Comparison of ENCODE assay signal across 18 cellular contexts in genomic region chr2:215431778-215432758, GRCh38. TPM values are rescaled to one million over a fixed set of nuclear protein-coding genes. Genes with fewer than 3 reads are reported as not detected.
DNase-seq lines count a peak whose midpoint lies in the region; ATAC-seq and TF ChIP-seq lines count a peak whose summit lies in the region.
"Had no signal": no experiment of that assay in that cellular context is flagged by ENCODE, and none has a peak within 500 bp of the region (broad histone marks: within the 10 kb centered on the region; RNA-seq: fewer than 3 reads in every experiment).

No MANE protein-coding gene starts in this region.

- ATAC-seq in left ventricle myocardium superior = no peak
- no peak for ATAC-seq in GM18520 (IDR thresholded peaks at IDR 0.05; ENCODE audit: unreplicated experiment)
- ATAC-seq: HCT116; naive thymus-derived CD4-positive, alpha-beta T cell; sciatic nerve had no signal

- H3K79me1 ChIP-seq in mesenchymal stem cell (replicated peaks; ENCODE audit: low read length, poor library complexity, severe bottlenecking) = no peaks in the 10 kb centered on the region
- no peaks in the 10 kb centered on the region for H3K79me1 ChIP-seq in H9 (ENCODE audit: insufficient read depth, low read depth, low read length, poor library complexity, severe bottlenecking)

- WGBS in esophagus muscularis mucosa = 61% methylated on average over 7 of the region's 7 CpGs
- 83% methylated on average over 5 of the region's 7 CpGs for WGBS in mesenchymal stem cell
- no CpG with 5 or more reads among the region's 7 CpGs for WGBS in H9 (ENCODE audit: extremely low coverage, insufficient read length, low lambda C conversion rate)

- H2BK12ac ChIP-seq in mesenchymal stem cell (ENCODE audit: low read length in 2 of 2) (peak overlapping the region in 1 of 2 experiments; percentile 42), H9 (ENCODE audit: insufficient read length, low read depth, low read length) (no peak overlapping the region)

- H3K4me1 Mint-ChIP-seq in H9 = peaks cover 13 to 14% of the 10 kb centered on the region in 2 experiments

- H4K91ac ChIP-seq in mesenchymal stem cell (ENCODE audit: low read length) (no peak overlapping the region), H9 (ENCODE audit: insufficient read length, low read depth, low read length) (no peak overlapping the region)

- peaks cover 26% of the 10 kb centered on the region for H3K4me1 ChIP-seq in left ventricle myocardium inferior
- H3K4me1 ChIP-seq in esophagus muscularis mucosa = peaks cover 6 to 70% (median 64%) of the 10 kb centered on the region in 4 donors
- H3K4me1 ChIP-seq in mesenchymal stem cell (ENCODE audit: control insufficient read depth, insufficient read depth, low read depth, low read length) = peaks cover 5% of the 10 kb centered on the region
- H3K4me1 ChIP-seq in H9 (ENCODE audit: insufficient read depth, low read length) = no peaks in the 10 kb centered on the region

- no peak overlapping the region for H4K5ac ChIP-seq in H9 (ENCODE audit: insufficient read length, low read depth, low read length)

- peak overlapping the region; percentile 69 for H3K4me2 ChIP-seq in mesenchymal stem cell (ENCODE audit: low read length, poor library complexity, severe bottlenecking)
- no peak overlapping the region for H3K4me2 ChIP-seq in H9 (ENCODE audit: insufficient read depth, insufficient read length, low read length)

- DNase-seq in left ventricle myocardium inferior (no peak), left ventricle myocardium superior (no peak), esophagus muscularis mucosa (ENCODE audit: extremely low spot score) (no peak), mesenchymal stem cell (no peak), GOT3 (lab: John Stamatoyannopoulos, UW) (no peak), H9 (no peak), DMS53 treated with DMSO at 0.1 percent for 48 hours (lab: John Stamatoyannopoulos, UW; ENCODE audit: unreplicated experiment) (no peak)
- DNase-seq: amniotic stem cell; dorsolateral prefrontal cortex; kidney glomerular epithelial cell; naive thymus-derived CD4-positive, alpha-beta T cell; NCI-H187 treated with DMSO at 0.1 percent for 48 hours; NCI-H748 treated with DMSO at 0.1 percent for 48 hours; stimulated activated naive CD4-positive, alpha-beta T cell had no signal

- H3K4ac ChIP-seq in mesenchymal stem cell (ENCODE audit: low read depth in 1 of 2, low read length in 2 of 2) (peak overlapping the region in 1 of 2 experiments; percentile 67), H9 (ENCODE audit: low read depth, low read length) (no peak overlapping the region)

- no peak for TF ChIP-seq EP300 in esophagus muscularis mucosa (IDR thresholded peaks at IDR 0.05)

- H2BK120ac ChIP-seq in mesenchymal stem cell (ENCODE audit: low read depth, low read length) (no peak overlapping the region), H9 (ENCODE audit: low read depth, low read length, poor library complexity, severe bottlenecking) (no peak overlapping the region)

- peaks cover 18% of the 10 kb centered on the region for H3K27me3 ChIP-seq in left ventricle myocardium inferior (ENCODE audit: low read depth)
- H3K27me3 ChIP-seq in esophagus muscularis mucosa = no peaks in the 10 kb centered on the region
- H3K27me3 ChIP-seq in mesenchymal stem cell (ENCODE audit: control insufficient read depth in 1 of 2, insufficient read depth in 1 of 2, low read length in 2 of 2) = no peaks in the 10 kb centered on the region
- no peaks in the 10 kb centered on the region for H3K27me3 ChIP-seq in H9 (ENCODE audit: insufficient read depth, low read length)

- no peak overlapping the region for H3K23ac ChIP-seq in mesenchymal stem cell (ENCODE audit: low read length in 2 of 2)
- H3K23ac ChIP-seq in H9 (ENCODE audit: insufficient read length, low read depth, low read length) = no peak overlapping the region

- H3K27ac ChIP-seq in left ventricle myocardium inferior (replicated peaks) (no peak overlapping the region), esophagus muscularis mucosa (replicated peaks in 1 of 4) (peak overlapping the region; percentile 87 to 97 (median 96)), mesenchymal stem cell (ENCODE audit: low read length, poor library complexity, severe bottlenecking) (peak overlapping the region; percentile 94), H9 (ENCODE audit: insufficient read length, low read depth, low read length) (no peak overlapping the region)
- H3K27ac ChIP-seq: RWPE1 had no signal

- H2BK15ac ChIP-seq in mesenchymal stem cell (ENCODE audit: low read depth, poor library complexity, severe bottlenecking) (no peak overlapping the region), H9 (ENCODE audit: low read depth, low read length) (no peak overlapping the region)

- no peaks in the 10 kb centered on the region for H4K20me1 ChIP-seq in H9 (ENCODE audit: control insufficient read depth, insufficient read depth, insufficient read length)

- no peak for TF ChIP-seq POLR2A in esophagus muscularis mucosa (IDR thresholded peaks at IDR 0.05; ENCODE audit: low read depth)

- H3K56ac ChIP-seq in H9 (ENCODE audit: insufficient read length, low read depth, low read length) = no peak overlapping the region

- no peak overlapping the region for H2AFZ ChIP-seq in mesenchymal stem cell (ENCODE audit: low read depth, low read length)
- no peak overlapping the region for H2AFZ ChIP-seq in H9 (ENCODE audit: low read length)

- H4K8ac ChIP-seq in mesenchymal stem cell (ENCODE audit: low read length) (no peak overlapping the region), H9 (replicated peaks; ENCODE audit: insufficient read length, low read depth, low read length) (no peak overlapping the region)

- H3K27me3 Mint-ChIP-seq in H9 (ENCODE audit: low read depth) = peaks cover 5% of the 10 kb centered on the region

- H2AK5ac ChIP-seq in mesenchymal stem cell (ENCODE audit: low read length, severe bottlenecking) (peak overlapping the region; percentile 77), H9 (ENCODE audit: insufficient read length, low read length) (no peak overlapping the region)

- H3K23me2 ChIP-seq in H9 (ENCODE audit: insufficient read length, low read depth, low read length, poor library complexity, severe bottlenecking) = peaks cover 5% of the 10 kb centered on the region

- peak overlapping the region; percentile 77 for H3K4me3 ChIP-seq in left ventricle myocardium inferior
- peak overlapping the region; percentile 74 to 95 (median 88) for H3K4me3 ChIP-seq in esophagus muscularis mucosa
- H3K4me3 ChIP-seq in mesenchymal stem cell (ENCODE audit: insufficient read depth in 1 of 2, low read depth in 1 of 2, low read length in 2 of 2) = peak overlapping the region in 1 of 2 experiments; percentile 91

- no peak overlapping the region for H3K4me3 Mint-ChIP-seq in H9
- H3K4me3 Mint-ChIP-seq: naive thymus-derived CD4-positive, alpha-beta T cell had no signal

- TF ChIP-seq CTCF in left ventricle myocardium inferior (IDR thresholded peaks at IDR 0.05; ENCODE audit: borderline replicate concordance) (no peak), esophagus muscularis mucosa (IDR thresholded peaks at IDR 0.05) (no peak), H9 (conservative IDR thresholded peaks at IDR 0.05) (no peak)

- H3K18ac ChIP-seq in mesenchymal stem cell (ENCODE audit: low read depth in 1 of 2, low read length in 2 of 2) (no peak overlapping the region), H9 (ENCODE audit: insufficient read length, low read depth, low read length) (no peak overlapping the region)

- H3K9me3 ChIP-seq in left ventricle myocardium inferior (replicated peaks) (no peaks in the 10 kb centered on the region), esophagus muscularis mucosa (no peaks in the 10 kb centered on the region), mesenchymal stem cell (ENCODE audit: control insufficient read depth, low read length) (no peaks in the 10 kb centered on the region), H9 (ENCODE audit: control insufficient read depth, low read depth, low read length) (no peaks in the 10 kb centered on the region)

- H3K36me3 Mint-ChIP-seq in H9 (ENCODE audit: insufficient read depth in 1 of 3, low read depth in 3 of 3) = peaks cover 7 to 28% (median 8%) of the 10 kb centered on the region in 3 experiments

- intact Hi-C loops in left ventricle myocardium inferior (cut with micrococcal nuclease) = no loop called here
- intact Hi-C loops in left ventricle myocardium superior (cut with micrococcal nuclease) = no loop called here
- intact Hi-C loops in esophagus muscularis mucosa (cut with DNase I) = loop anchor here (10.0 kb wide), 2 partner anchors 233 to 403 kb away; no protein-coding TSS in a partner anchor

- H3K9ac ChIP-seq in mesenchymal stem cell (ENCODE audit: low read length) = peak overlapping the region; percentile 99
- H3K9ac ChIP-seq in H9 (ENCODE audit: extremely low read depth, insufficient read length, low read length) = no peak overlapping the region

- H3K14ac ChIP-seq in mesenchymal stem cell (ENCODE audit: low read length in 2 of 2) = no peak overlapping the region
- no peak overlapping the region for H3K14ac ChIP-seq in H9 (ENCODE audit: insufficient read depth, low read length)

- H3K79me2 ChIP-seq in H9 (ENCODE audit: insufficient read depth, low read length) = no peaks in the 10 kb centered on the region

- H3K36me3 ChIP-seq in left ventricle myocardium inferior (peaks cover 42% of the 10 kb centered on the region), esophagus muscularis mucosa (peaks cover 9 to 58% (median 19%) of the 10 kb centered on the region in 4 donors), mesenchymal stem cell (ENCODE audit: control insufficient read depth in 1 of 2, insufficient read depth in 2 of 2, low read depth in 1 of 2, low read length in 2 of 2) (peaks cover 11 to 82% of the 10 kb centered on the region in 2 experiments)

- no peaks in the 10 kb centered on the region for H3K9me3 Mint-ChIP-seq in H9

- H3T11ph ChIP-seq in H9 (ENCODE audit: low read length) = no peak overlapping the region

- H2BK5ac ChIP-seq in mesenchymal stem cell (ENCODE audit: low read depth, low read length, poor library complexity, severe bottlenecking) = peak overlapping the region; percentile 39
- H2BK5ac ChIP-seq in H9 (ENCODE audit: insufficient read length, low read length) = no peak overlapping the region

- H3K27ac Mint-ChIP-seq in H9 = peak overlapping the region in 1 of 3 experiments; percentile 68; a peak in 1 of 7 replicates
- H3K27ac Mint-ChIP-seq: naive thymus-derived CD4-positive, alpha-beta T cell had no signal

- H2BK20ac ChIP-seq in H9 (ENCODE audit: low read depth, low read length, poor library complexity, severe bottlenecking) = no peak overlapping the region

RNA-seq across cellular contexts. Expression of gene FN1, which starts 3.8 kb away (rescaled TPM):
- total RNA-seq in left ventricle myocardium inferior (154 TPM), left ventricle myocardium superior (68.9 TPM), esophagus muscularis mucosa (1,000 to 10,000 TPM; 2,256 to 4,873 (median 2,950) TPM), H9 (2021) (56.0 and 61.3 TPM in 2 replicates)
- polyA plus RNA-seq in mesenchymal stem cell (2013, experiment 1 of 2) = 1,493 TPM
- 1,327 TPM for polyA plus RNA-seq in mesenchymal stem cell (2013, experiment 2 of 2)

Comparison
In these comparisons a context has a peak if more than half of its experiments do, and no peak if none do; other contexts are left out.
1. H3K27ac ChIP-seq: peak in esophagus muscularis mucosa (4 of 4) and mesenchymal stem cell (single experiment); none in left ventricle myocardium inferior (single experiment) and H9 (single experiment).
2. RNA of gene FN1, which starts 3.8 kb away (total RNA-seq): 2,256 to 4,873 TPM in esophagus muscularis mucosa; 154 TPM in left ventricle myocardium inferior (single experiment), 68.9 TPM in left ventricle myocardium superior (single experiment) and 56.0 to 61.3 TPM in H9; every median in the first group is over 10 times any median in the second.